In the genomic region with DNA sequence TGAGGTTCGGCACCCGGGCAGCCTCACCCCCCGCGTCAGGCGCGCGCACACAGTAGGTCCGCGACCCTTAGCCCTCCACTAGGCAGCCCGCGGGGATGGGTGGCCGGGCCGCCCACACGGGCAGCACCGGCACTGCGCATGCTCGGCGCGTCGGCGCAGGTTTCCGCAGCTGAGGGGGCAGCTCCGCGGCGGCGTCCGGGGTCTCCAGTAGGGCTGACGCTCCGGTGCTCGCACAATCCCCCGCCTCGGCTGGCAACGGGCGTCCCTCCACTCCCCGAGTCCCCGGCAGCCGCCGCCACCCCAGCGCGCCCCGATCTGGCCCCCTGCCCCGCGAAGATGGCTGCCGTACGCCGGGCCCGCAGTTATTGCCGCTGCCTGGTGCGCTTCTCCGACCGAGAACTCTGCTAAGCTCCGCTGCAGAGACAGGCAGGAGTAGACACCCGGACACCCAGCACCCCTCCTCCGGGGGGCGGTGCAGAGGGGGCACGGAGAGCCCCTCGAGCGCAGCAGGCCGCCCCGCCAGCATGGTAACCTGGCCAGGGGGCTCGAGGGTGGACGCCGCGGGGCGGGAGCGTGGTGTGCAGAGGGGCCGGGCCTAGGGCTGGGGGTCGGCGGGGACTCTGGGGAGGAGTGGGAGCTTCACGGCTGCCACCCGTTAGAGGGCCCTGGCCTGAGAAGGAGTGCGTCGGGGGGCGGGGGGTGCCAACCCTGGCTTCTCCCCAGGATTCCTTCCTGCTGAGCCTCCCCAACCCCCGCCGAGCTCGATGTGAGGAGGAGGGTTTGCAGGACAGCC, we compare ENCODE assay signal across 8 cellular contexts. TPM values are rescaled to one million over a fixed set of nuclear protein-coding genes. Genes with fewer than 3 reads are reported as not detected.
DNase-seq lines count a peak whose midpoint lies in the region; ATAC-seq and TF ChIP-seq lines count a peak whose summit lies in the region.

A gene (plus strand): TSS at position 139 of the 793 bp plus-strand sequence. CDS start 386 bp downstream, at position 525.

- H3K27ac ChIP-seq in lower lobe of right lung = peak within 1 kb of the TSS; percentile 90

- peaks cover 42% of the 10 kb centered on the region for H3K4me1 ChIP-seq in lower lobe of right lung

- H3K9me3 ChIP-seq in lower lobe of right lung = no peaks in the 10 kb centered on the region

- H3K36me3 ChIP-seq in lower lobe of right lung = no peaks in the 10 kb centered on the region

- no peaks in the 10 kb centered on the region for H3K27me3 ChIP-seq in lower lobe of right lung (ENCODE audit: low read depth)

- peak within 1 kb of the TSS; percentile 83 for H3K4me3 ChIP-seq in lower lobe of right lung

- peak; percentile 34 to 57 for DNase-seq in NCI-H524 (lab: John Stamatoyannopoulos, UW)
- DNase-seq in NCI-H524 treated with DMSO at 0.1 percent for 48 hours (lab: John Stamatoyannopoulos, UW) = no peak
- DNase-seq in NCI-H1930 (lab: John Stamatoyannopoulos, UW) = peak; percentile 55 to 75
- peak; percentile 70 to 76 for DNase-seq in activated CD4-positive, alpha-beta T cell treated with anti-CD3 and anti-CD28 coated beads for 4 hours
- peak; percentile 75 for DNase-seq in dermis blood vessel endothelial cell
- DNase-seq in lower lobe of right lung = peak; percentile 79
- DNase-seq in stimulated activated CD4-positive, alpha-beta T cell treated with anti-CD3 and anti-CD28 coated beads, TNF-alpha, amount 100 ng/mL, for 24 hours (ENCODE audit: low read depth in 3 of 3) = peak; percentile 51 to 67 (median 55)

- no peak for TF ChIP-seq CTCF in lower lobe of right lung (IDR thresholded peaks at IDR 0.05)

- ATAC-seq in HG02763 (IDR thresholded peaks at IDR 0.05; ENCODE audit: unreplicated experiment) (peak; percentile 41), lower lobe of right lung (peak; percentile 86 to 87)

- intact Hi-C loops in lower lobe of right lung (cut with DNase I) = no loop called here

RNA-seq across cellular contexts. Expression of the gene that starts here (rescaled TPM):
- 36.9 and 41.6 TPM in 2 replicates for total RNA-seq in dermis blood vessel endothelial cell
- total RNA-seq in lower lobe of right lung = 112 TPM
